Comparison of ENCODE assay signal across 9 cellular contexts in genomic region chrX:40155617-40156471, GRCh38. TPM values are rescaled to one million over a fixed set of nuclear protein-coding genes. Genes with fewer than 3 reads are reported as not detected.
A peak's percentile ranks its signal among the peaks of the same experiment; 100 is the strongest.
DNase-seq lines count a peak whose midpoint lies in the region; ATAC-seq and TF ChIP-seq lines count a peak whose summit lies in the region.
"Had no signal": no experiment of that assay in that cellular context is flagged by ENCODE, and none has a peak within 500 bp of the region (broad histone marks: within the 10 kb centered on the region; RNA-seq: fewer than 3 reads in every experiment).

No MANE protein-coding gene starts in this region.

- no peaks in the 10 kb centered on the region for H3K9me3 ChIP-seq in ascending aorta
- H3K9me3 ChIP-seq in lower lobe of right lung = no peaks in the 10 kb centered on the region

- no peaks in the 10 kb centered on the region for H3K9me3 Mint-ChIP-seq in type B pancreatic cell

- H3K27ac Mint-ChIP-seq in type B pancreatic cell = peak overlapping the region; percentile 94

- H3K4me1 ChIP-seq in ascending aorta (peaks cover 9 to 10% of the 10 kb centered on the region in 2 donors), lower lobe of right lung (peaks cover 14% of the 10 kb centered on the region)

- H3K27ac ChIP-seq in ascending aorta (peak overlapping the region; percentile 46 to 59), lower lobe of right lung (peak overlapping the region; percentile 65)

- peak overlapping the region; percentile 91 for H3K4me3 Mint-ChIP-seq in type B pancreatic cell

- peaks cover 18% of the 10 kb centered on the region for H3K4me1 Mint-ChIP-seq in type B pancreatic cell (ENCODE audit: unreplicated experiment)

- peak; percentile 15 for DNase-seq in activated naive CD4-positive, alpha-beta T cell treated with Interleukin-2 at 50 U/mL for 16 hours
- no peak for DNase-seq in activated naive CD4-positive, alpha-beta T cell treated with anti-CD3 and anti-CD28 coated beads, Interleukin-2, amount 50 U/mL, for 16 hours
- DNase-seq in ascending aorta (ENCODE audit: low spot score in 2 of 2) (no peak), lower lobe of right lung (no peak), type B pancreatic cell (ENCODE audit: extremely low spot score, unreplicated experiment) (no peak)
- DNase-seq: NCI-H1105 had no signal

- no peaks in the 10 kb centered on the region for H3K36me3 Mint-ChIP-seq in type B pancreatic cell

- H3K27me3 Mint-ChIP-seq in type B pancreatic cell = no peaks in the 10 kb centered on the region

- intact Hi-C loops in ascending aorta (cut with DNase I) (loop anchor here (2.0 to 5.0 kb wide), 3 partner anchors 19 to 424 kb away; no protein-coding TSS in a partner anchor), lower lobe of right lung (cut with DNase I) (no loop called here)

- TF ChIP-seq CTCF in ascending aorta (IDR thresholded peaks at IDR 0.05) = no peak
- no peak for TF ChIP-seq CTCF in lower lobe of right lung (IDR thresholded peaks at IDR 0.05)
- TF ChIP-seq CTCF in type B pancreatic cell (conservative IDR thresholded peaks at IDR 0.05) = no peak

- H3K36me3 ChIP-seq in ascending aorta = no peaks in the 10 kb centered on the region
- H3K36me3 ChIP-seq in lower lobe of right lung = no peaks in the 10 kb centered on the region

- no peak for ATAC-seq in lower lobe of right lung
- ATAC-seq in HG02588 (IDR thresholded peaks at IDR 0.05; ENCODE audit: unreplicated experiment) = no peak
- no peak for ATAC-seq in GM18519 (IDR thresholded peaks at IDR 0.05; ENCODE audit: low FRiP score, unreplicated experiment)
- no peak for ATAC-seq in GM19324 (IDR thresholded peaks at IDR 0.05; ENCODE audit: low FRiP score, unreplicated experiment)

- H3K4me3 ChIP-seq in ascending aorta (peak overlapping the region; percentile 56 to 62), lower lobe of right lung (peak overlapping the region; percentile 52)

- H3K27me3 ChIP-seq in ascending aorta = peaks cover 8% of the 10 kb centered on the region
- no peaks in the 10 kb centered on the region for H3K27me3 ChIP-seq in lower lobe of right lung (ENCODE audit: low read depth)

RNA-seq across cellular contexts. Expression of gene BCOR, which starts 58.1 kb away (rescaled TPM):
- total RNA-seq in ascending aorta = 26.7 TPM
- 25.7 TPM for total RNA-seq in lower lobe of right lung
- 27.2 and 37.3 TPM in 2 replicates for total RNA-seq in type B pancreatic cell (ENCODE audit: low replicate concordance)
